ENCODE assay signal across 20 cellular contexts in genomic region chr16:89913408-89914387, GRCh38. TPM values are rescaled to one million over a fixed set of nuclear protein-coding genes. Genes with fewer than 3 reads are reported as not detected.
"Had no signal": no experiment of that assay in that cellular context is flagged by ENCODE, and none has a peak within 500 bp of the region (broad histone marks: within the 10 kb centered on the region; RNA-seq: fewer than 3 reads in every experiment).

No MANE protein-coding gene starts in this region.

- H3K27ac ChIP-seq: body of pancreas, colonic mucosa, esophagus muscularis mucosa, left ventricle myocardium inferior, ovary, tibial nerve had no signal

- H3K9me3 Mint-ChIP-seq: activated naive CD8-positive, alpha-beta T cell treated with anti-CD3 and anti-CD28 coated beads for 36 hours; memory B cell; naive thymus-derived CD8-positive, alpha-beta T cell; T-helper 2 cell treated with Interferon-gamma antibody and Interleukin-4, amounts not matched to agents 5 μg/mL and 100 μg/mL, for 36 hours had no signal

- H3K4me3 Mint-ChIP-seq: activated naive CD8-positive, alpha-beta T cell treated with anti-CD3 and anti-CD28 coated beads for 36 hours; memory B cell; naive thymus-derived CD8-positive, alpha-beta T cell; T-helper 2 cell treated with Interferon-gamma antibody and Interleukin-4, amounts not matched to agents 5 μg/mL and 100 μg/mL, for 36 hours had no signal

- DNase-seq: activated CD4-positive, alpha-beta T cell treated with anti-CD3 and anti-CD28 coated beads for 1 hour; activated CD4-positive, alpha-beta T cell treated with anti-CD3 and anti-CD28 coated beads, Interleukin-2, amount 50 U/mL, for 48 hours; activated gamma-delta T cell treated with Interleukin-2 at 50 U/mL for 16 hours; activated naive CD8-positive, alpha-beta T cell treated with anti-CD3 and anti-CD28 coated beads for 36 hours; body of pancreas; central memory CD4-positive, alpha-beta T cell; colonic mucosa; hippocampal formation; left ventricle myocardium inferior; naive thymus-derived CD8-positive, alpha-beta T cell; ovary; stimulated activated CD4-positive, alpha-beta T cell treated with anti-CD3 and anti-CD28 coated beads, Interleukin-12 subunit alpha, Interleukin-12 subunit beta, amount 100 ng/mL, for 4 hours; stimulated activated CD4-positive, alpha-beta T cell treated with anti-CD3 and anti-CD28 coated beads, Interleukin-2, amount 100 ng/mL, for 48 hours; stimulated activated naive CD4-positive, alpha-beta T cell treated with Interleukin-2 at 50 U/mL for 16 hours; substantia nigra; SW 1271 had no signal

- H3K36me3 ChIP-seq: colonic mucosa, ovary had no signal

- ATAC-seq: body of pancreas; naive thymus-derived CD8-positive, alpha-beta T cell had no signal

- H3K4me3 ChIP-seq: body of pancreas, colonic mucosa, esophagus muscularis mucosa, left ventricle myocardium inferior, ovary, tibial nerve had no signal

- H3K27ac Mint-ChIP-seq: activated naive CD8-positive, alpha-beta T cell treated with anti-CD3 and anti-CD28 coated beads for 36 hours; memory B cell; T-helper 2 cell treated with Interferon-gamma antibody and Interleukin-4, amounts not matched to agents 5 μg/mL and 100 μg/mL, for 36 hours had no signal

- H3K9me3 ChIP-seq: body of pancreas, colonic mucosa, esophagus muscularis mucosa, left ventricle myocardium inferior, ovary, tibial nerve had no signal

- H3K27me3 ChIP-seq: body of pancreas, colonic mucosa, ovary, tibial nerve had no signal

RNA-seq across cellular contexts. Expression of gene TUBB3, which starts 9.4 kb away (rescaled TPM):
- total RNA-seq: activated naive CD8-positive, alpha-beta T cell treated with anti-CD3 and anti-CD28 coated beads for 36 hours had no signal
- polyA plus RNA-seq: naive thymus-derived CD8-positive, alpha-beta T cell had no signal
